ENCODE assay signal across 8 cellular contexts in the genomic region with DNA sequence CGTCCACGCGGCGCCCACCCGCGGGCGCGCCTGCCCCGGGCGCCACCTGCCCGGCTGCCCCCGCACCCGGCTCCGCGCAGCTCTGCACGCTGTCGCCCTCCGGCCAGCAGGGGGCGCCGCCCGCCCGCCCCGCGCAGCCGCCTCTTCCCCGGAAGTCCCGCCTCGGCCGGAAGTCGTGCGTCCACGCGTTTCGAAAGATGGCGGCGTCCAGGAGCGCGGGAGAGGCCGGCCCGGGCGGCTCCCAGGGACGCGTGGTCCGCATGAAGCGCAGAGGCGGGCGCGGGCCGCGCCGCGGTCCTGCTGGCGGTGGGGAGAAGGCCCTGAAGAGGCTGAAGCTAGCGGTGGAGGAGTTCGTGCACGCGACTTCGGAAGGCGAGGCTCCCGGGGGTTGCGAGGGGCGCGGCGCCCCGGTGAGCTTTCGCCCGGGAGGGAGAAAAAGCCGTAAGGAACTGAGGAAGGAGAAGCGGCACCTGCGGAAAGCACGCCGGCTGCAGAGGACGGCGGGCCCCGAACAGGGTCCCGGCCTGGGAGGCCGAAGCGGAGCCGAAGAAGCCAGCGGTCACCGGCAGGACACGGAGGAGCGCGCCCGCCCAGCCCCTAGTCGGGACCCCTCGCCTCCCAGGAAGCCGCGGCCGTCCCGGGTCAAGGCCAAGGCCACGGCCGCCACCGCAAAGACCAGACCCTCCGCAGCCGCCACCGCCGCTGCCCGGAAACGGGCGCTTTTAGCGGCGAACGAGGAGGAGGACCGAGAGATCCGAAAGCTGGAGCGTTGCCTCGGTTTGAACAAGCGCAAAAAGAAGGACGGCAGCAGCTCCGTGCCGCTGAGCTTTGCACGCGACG. TPM values are rescaled to one million over a fixed set of nuclear protein-coding genes. Genes with fewer than 3 reads are reported as not detected.
DNase-seq lines count a peak whose midpoint lies in the region; ATAC-seq and TF ChIP-seq lines count a peak whose summit lies in the region.

A gene with protein sequence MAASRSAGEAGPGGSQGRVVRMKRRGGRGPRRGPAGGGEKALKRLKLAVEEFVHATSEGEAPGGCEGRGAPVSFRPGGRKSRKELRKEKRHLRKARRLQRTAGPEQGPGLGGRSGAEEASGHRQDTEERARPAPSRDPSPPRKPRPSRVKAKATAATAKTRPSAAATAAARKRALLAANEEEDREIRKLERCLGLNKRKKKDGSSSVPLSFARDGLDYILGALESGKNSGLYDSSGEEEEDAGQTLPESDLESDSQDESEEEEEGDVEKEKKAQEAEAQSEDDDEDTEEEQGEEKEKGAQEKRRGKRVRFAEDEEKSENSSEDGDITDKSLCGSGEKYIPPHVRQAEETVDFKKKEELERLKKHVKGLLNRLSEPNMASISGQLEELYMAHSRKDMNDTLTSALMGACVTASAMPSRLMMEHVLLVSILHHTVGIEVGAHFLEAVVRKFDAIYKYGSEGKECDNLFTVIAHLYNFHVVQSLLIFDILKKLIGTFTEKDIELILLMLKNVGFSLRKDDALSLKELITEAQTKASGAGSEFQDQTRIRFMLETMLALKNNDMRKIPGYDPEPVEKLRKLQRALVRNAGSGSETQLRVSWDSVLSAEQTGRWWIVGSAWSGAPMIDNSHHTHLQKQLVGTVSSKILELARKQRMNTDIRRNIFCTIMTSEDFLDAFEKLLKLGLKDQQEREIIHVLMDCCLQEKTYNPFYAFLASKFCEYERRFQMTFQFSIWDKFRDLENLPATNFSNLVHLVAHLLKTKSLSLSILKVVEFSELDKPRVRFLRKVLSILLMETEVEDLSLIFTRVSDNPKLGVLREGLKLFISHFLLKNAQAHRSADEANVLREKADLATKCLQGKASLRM (plus strand): TSS at position 172 of the 840 bp plus-strand sequence. CDS start 26 bp downstream, at position 198.

- intact Hi-C loops in activated naive CD4-positive, alpha-beta T cell treated with anti-CD3 and anti-CD28 coated beads for 36 hours (cut with micrococcal nuclease) = loop anchor here (1.0 to 10.0 kb wide), 7 partner anchors 26 to 1142 kb away; partner anchors contain the start of genes LMBR1 and UBE3C
- intact Hi-C loops in ovary (cut with DNase I) = no loop called here

- peaks cover 25% of the 10 kb centered on the region for H3K36me3 ChIP-seq in HAP-1 (replicated peaks)
- peaks cover 29% of the 10 kb centered on the region for H3K36me3 ChIP-seq in SK-N-MC (ENCODE audit: insufficient read depth, low read length)
- H3K36me3 ChIP-seq in ovary = no peaks in the 10 kb centered on the region
- H3K36me3 ChIP-seq in thoracic aorta = peaks cover 21% of the 10 kb centered on the region

- in situ Hi-C loops in HAP-1 (cut with MboI; ENCODE audit: low sequenced_read_pairs) = no loop called here

- no peak for TF ChIP-seq EP300 in ovary (IDR thresholded peaks at IDR 0.05)

- H3K27ac ChIP-seq in SK-N-MC = no peak within 1 kb of the TSS
- no peak within 1 kb of the TSS for H3K27ac ChIP-seq in ovary
- no peak within 1 kb of the TSS for H3K27ac ChIP-seq in thoracic aorta

- H3K9ac ChIP-seq in SK-N-MC (ENCODE audit: insufficient read length) = peak within 1 kb of the TSS; percentile 92

- peak within 1 kb of the TSS; percentile 90 for H3K4me3 Mint-ChIP-seq in activated naive CD4-positive, alpha-beta T cell treated with anti-CD3 and anti-CD28 coated beads for 36 hours

- TF ChIP-seq CTCF in GM10248 (IDR thresholded peaks at IDR 0.05; ENCODE audit: control extremely low read depth, extremely low read depth, low read depth, missing control alignments) (peak; percentile 95), ovary (IDR thresholded peaks at IDR 0.05) (peak; percentile 54 to 89 (median 88)), thoracic aorta (IDR thresholded peaks at IDR 0.05) (peak; percentile 70)

- 0 to 1% (median 0%) methylated on average over 90 to 115 of the region's 115 CpGs for WGBS in ovary, 3 donors

- POLR2A ChIA-PET in GM10248 (lab: Yijun Ruan, JAX) = interaction anchor here (1.7 kb wide), 1 partner anchor 57 kb away, joined by 5 read pairs; the partner anchor contains the start of gene LMBR1

- ATAC-seq in thoracic aorta (ENCODE audit: insufficient number of reproducible peaks, low FRiP score, low read depth) = peak; percentile 90

- H3K4me3 ChIP-seq in HAP-1 (peak within 1 kb of the TSS; percentile 94), SK-N-MC (peak within 1 kb of the TSS; percentile 95), ovary (peak within 1 kb of the TSS; percentile 90), thoracic aorta (peak within 1 kb of the TSS; percentile 98)

- no peaks in the 10 kb centered on the region for H3K27me3 ChIP-seq in HAP-1 (ENCODE audit: low read depth)
- no peaks in the 10 kb centered on the region for H3K27me3 ChIP-seq in ovary
- H3K27me3 ChIP-seq in thoracic aorta (replicated peaks; ENCODE audit: insufficient read depth) = no peaks in the 10 kb centered on the region

- H3K27ac Mint-ChIP-seq in activated naive CD4-positive, alpha-beta T cell treated with anti-CD3 and anti-CD28 coated beads for 36 hours = peak within 1 kb of the TSS; percentile 53

- TF ChIP-seq POLR2A in ovary (IDR thresholded peaks at IDR 0.05) = peak; percentile 43

- H3K4me1 Mint-ChIP-seq in activated naive CD4-positive, alpha-beta T cell treated with anti-CD3 and anti-CD28 coated beads for 36 hours (ENCODE audit: low read depth) = peaks cover 37% of the 10 kb centered on the region

- H3K4me1 ChIP-seq in HAP-1 = no peaks in the 10 kb centered on the region
- peaks cover 5% of the 10 kb centered on the region for H3K4me1 ChIP-seq in ovary (ENCODE audit: insufficient read depth)
- H3K4me1 ChIP-seq in thoracic aorta (ENCODE audit: control insufficient read depth in 1 of 2, low read depth in 2 of 2) = peaks cover 17 to 30% of the 10 kb centered on the region in 2 donors

- H3K36me3 Mint-ChIP-seq in activated naive CD4-positive, alpha-beta T cell treated with anti-CD3 and anti-CD28 coated beads for 36 hours (ENCODE audit: low read depth) = peaks cover 30% of the 10 kb centered on the region

- H3K9me3 Mint-ChIP-seq in activated naive CD4-positive, alpha-beta T cell treated with anti-CD3 and anti-CD28 coated beads for 36 hours = no peaks in the 10 kb centered on the region

- DNase-seq in GM10248 (ENCODE audit: extremely low spot score) (peak; percentile 98), HAP-1 (ENCODE audit: low spot score in 2 of 2) (peak; percentile 71 to 92), M059J (ENCODE audit: low read depth) (peak; percentile 82), SK-N-MC (ENCODE audit: low read depth, low spot score) (no peak), glomerular visceral epithelial cell (ENCODE audit: extremely low spot score) (peak; percentile 86), ovary (peak; percentile 85 to 95 (median 93)), thoracic aorta (ENCODE audit: low spot score) (peak; percentile 46)
- DNase-seq in activated naive CD4-positive, alpha-beta T cell treated with anti-CD3 and anti-CD28 coated beads for 36 hours = peak; percentile 92

- H3K27me3 Mint-ChIP-seq in activated naive CD4-positive, alpha-beta T cell treated with anti-CD3 and anti-CD28 coated beads for 36 hours (ENCODE audit: low read depth) = peaks cover 12% of the 10 kb centered on the region

- H3K9me3 ChIP-seq in HAP-1 = no peaks in the 10 kb centered on the region
- no peaks in the 10 kb centered on the region for H3K9me3 ChIP-seq in SK-N-MC (ENCODE audit: low read depth, low read length)
- no peaks in the 10 kb centered on the region for H3K9me3 ChIP-seq in ovary
- H3K9me3 ChIP-seq in thoracic aorta = no peaks in the 10 kb centered on the region

- CTCF ChIA-PET in GM10248 (lab: Yijun Ruan, JAX) = interaction anchor here (0.6 to 3.3 kb wide), 28 partner anchors 8 to 439 kb away, joined by 3 to 23 read pairs (median 6); partner anchors contain the start of gene LMBR1
- CTCF ChIA-PET in activated naive CD4-positive, alpha-beta T cell treated with anti-CD3 and anti-CD28 coated beads for 36 hours (lab: Charles Lee) = interaction anchor here (0.6 to 1.3 kb wide), 13 partner anchors 14 to 272 kb away, joined by 3 to 6 read pairs (median 3); partner anchors contain the start of gene LMBR1

RNA-seq across cellular contexts. Expression of the gene that starts here (rescaled TPM):
- total RNA-seq in M059J (2014; rRNA removed; shearing (Covaris generic)) = 7.3 and 14.1 TPM in 2 replicates
- 10 to 100 TPM; 26.0 to 28.3 TPM for total RNA-seq in activated naive CD4-positive, alpha-beta T cell treated with anti-CD3 and anti-CD28 coated beads for 36 hours
- total RNA-seq in ovary (10 to 100 TPM; 12.6 to 26.5 (median 15.6) TPM), thoracic aorta (10 to 100 TPM; 18.4 to 40.6 TPM)
- polyA plus RNA-seq in ovary = 10 to 100 TPM in 1 of 2 donors, 1 to 10 TPM in 1; 7.7 to 12.7 TPM
